In genomic region chr22:39239561-39240423, GRCh38 we compare ENCODE assay signal across 9 cellular contexts. TPM values are rescaled to one million over a fixed set of nuclear protein-coding genes. Genes with fewer than 3 reads are reported as not detected.
DNase-seq lines count a peak whose midpoint lies in the region; ATAC-seq and TF ChIP-seq lines count a peak whose summit lies in the region.
"Had no signal": no experiment of that assay in that cellular context is flagged by ENCODE, and none has a peak within 500 bp of the region (broad histone marks: within the 10 kb centered on the region; RNA-seq: fewer than 3 reads in every experiment).

No MANE protein-coding gene starts in this region.

- peak overlapping the region; percentile 25 for H2AFZ ChIP-seq in parathyroid adenoma

- peak overlapping the region; percentile 82 for H3K27ac ChIP-seq in parathyroid adenoma
- no peak overlapping the region for H3K27ac ChIP-seq in aorta (ENCODE audit: low read depth in 1 of 2, low read length in 2 of 2)

- peak overlapping the region in 1 of 2 donors; percentile 91 for H3K27ac Mint-ChIP-seq in effector memory CD8-positive, alpha-beta T cell
- H3K27ac Mint-ChIP-seq in CD14-positive monocyte, result peak overlapping the region in 1 of 7 donors; percentile 57

- H3K27me3 ChIP-seq in parathyroid adenoma (ENCODE audit: control insufficient read depth, insufficient read depth, low read length) (no peaks in the 10 kb centered on the region), aorta (ENCODE audit: control insufficient read depth in 1 of 2, insufficient read depth in 2 of 2, low read length in 1 of 2) (no peaks in the 10 kb centered on the region)

- H3K36me3 ChIP-seq in parathyroid adenoma (ENCODE audit: control insufficient read depth, insufficient read depth, low read length), result no peaks in the 10 kb centered on the region
- no peaks in the 10 kb centered on the region for H3K36me3 ChIP-seq in aorta (ENCODE audit: control insufficient read depth in 1 of 2, insufficient read depth in 2 of 2, low read length in 1 of 2)

- peak overlapping the region; percentile 90 to 93 for H3K4me3 Mint-ChIP-seq in effector memory CD8-positive, alpha-beta T cell
- peak overlapping the region in 1 of 2 donors; percentile 91 for H3K4me3 Mint-ChIP-seq in CD14-positive monocyte

- intact Hi-C loops in CD14-positive monocyte (cut with micrococcal nuclease), result loop anchor here (1.0 to 5.0 kb wide), 3 partner anchors 13 to 73 kb away; no protein-coding TSS in a partner anchor
- intact Hi-C loops in aorta (cut with DNase I), result no loop called here

- peaks cover 3% of the 10 kb centered on the region for H3K79me2 ChIP-seq in parathyroid adenoma

- no peak for ATAC-seq in effector memory CD8-positive, alpha-beta T cell (replicated peaks)
- no peak for ATAC-seq in aorta (ENCODE audit: low FRiP score)

- H3K9me3 ChIP-seq in parathyroid adenoma (ENCODE audit: control insufficient read depth, low read length) (no peaks in the 10 kb centered on the region), aorta (ENCODE audit: control insufficient read depth, low read length) (no peaks in the 10 kb centered on the region)

- H3K4me1 ChIP-seq in parathyroid adenoma (peaks cover 20% of the 10 kb centered on the region), aorta (ENCODE audit: control insufficient read depth in 1 of 2, insufficient read depth in 2 of 2, low read length in 2 of 2) (no peaks in the 10 kb centered on the region)

- WGBS in aorta, 2 donors, result 77 to 80% methylated on average over 20 of the region's 20 CpGs

- POLR2A ChIA-PET in HEK293T (lab: Yijun Ruan, JAX), result interaction anchor here (0.7 to 1.5 kb wide), 2 partner anchors 10 to 79 kb away, joined by 3 to 6 read pairs; partner anchors contain the start of gene RPL3

- no peak overlapping the region for H3K9ac ChIP-seq in parathyroid adenoma

- no peaks in the 10 kb centered on the region for H3K9me3 Mint-ChIP-seq in effector memory CD8-positive, alpha-beta T cell
- peaks cover 0 to 32% (median 22%) of the 10 kb centered on the region in 7 donors for H3K9me3 Mint-ChIP-seq in CD14-positive monocyte

- H3K4me3 ChIP-seq in parathyroid adenoma (ENCODE audit: low read depth, low read length) (peak overlapping the region; percentile 59), aorta (ENCODE audit: low read length in 2 of 2) (no peak overlapping the region)

- H3K27me3 Mint-ChIP-seq in effector memory CD8-positive, alpha-beta T cell, result no peaks in the 10 kb centered on the region
- H3K27me3 Mint-ChIP-seq in CD14-positive monocyte (ENCODE audit: low read depth in 3 of 3), result peaks cover 82 to 95% (median 89%) of the 10 kb centered on the region in 3 donors

- TF ChIP-seq CTCF in parathyroid adenoma (IDR thresholded peaks at IDR 0.05) (no peak), CD14-positive monocyte (IDR thresholded peaks at IDR 0.05) (no peak)

- CTCF ChIA-PET in HEK293T (lab: Yijun Ruan, JAX), result no interaction called here

- peaks cover 49% of the 10 kb centered on the region for H3K36me3 Mint-ChIP-seq in effector memory CD8-positive, alpha-beta T cell (ENCODE audit: insufficient read depth)
- H3K36me3 Mint-ChIP-seq in CD14-positive monocyte, result peaks cover 20 to 22% of the 10 kb centered on the region in 2 donors

- DNase-seq in DMS79 treated with DMSO at 0.1 percent for 48 hours (lab: John Stamatoyannopoulos, UW), result peak; percentile 79
- peak; percentile 92 for DNase-seq in NCI-H748 (lab: John Stamatoyannopoulos, UW; ENCODE audit: unreplicated experiment)
- no peak for DNase-seq in effector memory CD8-positive, alpha-beta T cell
- no peak for DNase-seq in CD14-positive monocyte (ENCODE audit: low spot score)
- DNase-seq in dedifferentiated amniotic fluid mesenchymal stem cell (ENCODE audit: extremely low spot score), result no peak
- DNase-seq in aorta, result no peak
- DNase-seq in HEK293T (ENCODE audit: extremely low spot score), result no peak

- H3K4me1 Mint-ChIP-seq in effector memory CD8-positive, alpha-beta T cell (ENCODE audit: low read depth in 2 of 2), result peaks cover 61 to 62% of the 10 kb centered on the region in 2 donors
- peaks cover 49% of the 10 kb centered on the region for H3K4me1 Mint-ChIP-seq in CD14-positive monocyte

- H3K4me2 ChIP-seq in parathyroid adenoma (ENCODE audit: low read length), result peak overlapping the region; percentile 84

TF ChIP-seq in HEK293T, 16 proteins besides CTCF, POLR2A, EP300 and RAD21:
- TF ChIP-seq L3MBTL2 (conservative IDR thresholded peaks at IDR 0.05) (no peak), ARNT (IDR thresholded peaks at IDR 0.05) (no peak), ZNF384 (IDR thresholded peaks at IDR 0.05) (no peak), SP1 (IDR thresholded peaks at IDR 0.05) (no peak), NFRKB (IDR thresholded peaks at IDR 0.05) (no peak), FOXK2 (IDR thresholded peaks at IDR 0.05) (no peak), ELF4 (IDR thresholded peaks at IDR 0.05) (no peak), LEF1 (IDR thresholded peaks at IDR 0.05; ENCODE audit: borderline replicate concordance) (no peak), BHLHE40 (IDR thresholded peaks at IDR 0.05; ENCODE audit: borderline replicate concordance) (no peak), SUZ12 (IDR thresholded peaks at IDR 0.05) (no peak), HDGF (IDR thresholded peaks at IDR 0.05; ENCODE audit: borderline replicate concordance) (no peak), FOXM1 (IDR thresholded peaks at IDR 0.05; ENCODE audit: borderline replicate concordance) (no peak), FOXA1 (IDR thresholded peaks at IDR 0.05) (no peak), TARDBP (IDR thresholded peaks at IDR 0.05) (no peak), CTBP1 (IDR thresholded peaks at IDR 0.05; ENCODE audit: borderline replicate concordance) (no peak)
- TF ChIP-seq, protein P1, sequence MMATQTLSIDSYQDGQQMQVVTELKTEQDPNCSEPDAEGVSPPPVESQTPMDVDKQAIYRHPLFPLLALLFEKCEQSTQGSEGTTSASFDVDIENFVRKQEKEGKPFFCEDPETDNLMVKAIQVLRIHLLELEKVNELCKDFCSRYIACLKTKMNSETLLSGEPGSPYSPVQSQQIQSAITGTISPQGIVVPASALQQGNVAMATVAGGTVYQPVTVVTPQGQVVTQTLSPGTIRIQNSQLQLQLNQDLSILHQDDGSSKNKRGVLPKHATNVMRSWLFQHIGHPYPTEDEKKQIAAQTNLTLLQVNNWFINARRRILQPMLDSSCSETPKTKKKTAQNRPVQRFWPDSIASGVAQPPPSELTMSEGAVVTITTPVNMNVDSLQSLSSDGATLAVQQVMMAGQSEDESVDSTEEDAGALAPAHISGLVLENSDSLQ (IDR thresholded peaks at IDR 0.05), result no peak

RNA-seq across cellular contexts. Expression of gene PDGFB, which starts 5.0 kb away (rescaled TPM):
- polyA plus RNA-seq in CD14-positive monocyte, result not detected
- 10 to 100 TPM in 1 of 2 donors, 1 to 10 TPM in 1; 6.7 to 20.7 TPM for total RNA-seq in aorta
- 1 to 10 TPM in 1 of 2 donors, under 1 TPM in 1; 0.97 to 1.9 TPM for polyA plus RNA-seq in aorta
- total RNA-seq: NCI-H460 had no signal

Comparison
In these comparisons a context has a peak if more than half of its experiments do, and no peak if none do; other contexts are left out.
1. DNase-seq: peak in DMS79 treated with DMSO at 0.1 percent for 48 hours (single experiment) and NCI-H748 (single experiment); none in effector memory CD8-positive, alpha-beta T cell (0 of 3), CD14-positive monocyte (single experiment), dedifferentiated amniotic fluid mesenchymal stem cell (single experiment), aorta (0 of 2) and HEK293T (single experiment).
2. intact Hi-C loops: an anchor here in CD14-positive monocyte (1.0 to 5.0 kb wide); none called in aorta.